9 cellular contexts compared by ENCODE assay signal in genomic region chr2:46984642-46985476, GRCh38. TPM values are rescaled to one million over a fixed set of nuclear protein-coding genes. Genes with fewer than 3 reads are reported as not detected.
DNase-seq lines count a peak whose midpoint lies in the region; ATAC-seq lines count a peak whose summit lies in the region.
"Had no signal": no experiment of that assay in that cellular context is flagged by ENCODE, and none has a peak within 500 bp of the region (broad histone marks: within the 10 kb centered on the region; RNA-seq: fewer than 3 reads in every experiment).

No MANE protein-coding gene starts in this region.

- H3K27ac ChIP-seq in angular gyrus (ENCODE audit: low read depth, low read length): peak overlapping the region; percentile 93
- H3K27ac ChIP-seq: 22Rv1 had no signal

- peak; percentile 34 for ATAC-seq in HG02938 (IDR thresholded peaks at IDR 0.05; ENCODE audit: unreplicated experiment)

- DNase-seq in NK-92 treated with Interleukin-12 subunit alpha and Interleukin-12 subunit beta, amount 100 ng/mL, for 24 hours (lab: John Stamatoyannopoulos, UW): peak; percentile 17
- DNase-seq in NK-92 (lab: John Stamatoyannopoulos, UW; ENCODE audit: unreplicated experiment) (no peak), RPMI7951 (ENCODE audit: low read depth) (peak; percentile 98), kidney tubule cell (ENCODE audit: low spot score) (peak; percentile 99), cerebellar nuclear complex (lab: John Stamatoyannopoulos, UW) (no peak)
- DNase-seq in stimulated activated CD4-positive, alpha-beta T cell treated with anti-CD3 and anti-CD28 coated beads, TNF-alpha, amount 100 ng/mL, for 24 hours (ENCODE audit: low read depth in 3 of 3): peak in 2 of 3 experiments; percentile 22 to 65

RNA-seq across cellular contexts. Expression of gene TTC7A, which starts 43.8 kb away (rescaled TPM):
- total RNA-seq in RPMI7951 (2014; rRNA removed; shearing (Covaris generic)): 6.5 and 11.0 TPM in 2 replicates

Comparison
In these comparisons a context has a peak if more than half of its experiments do, and no peak if none do; other contexts are left out.
1. DNase-seq: peak in NK-92 treated with Interleukin-12 subunit alpha and Interleukin-12 subunit beta, amount 100 ng/mL, for 24 hours (single experiment), RPMI7951 (single experiment), kidney tubule cell (single experiment) and stimulated activated CD4-positive, alpha-beta T cell treated with anti-CD3 and anti-CD28 coated beads, TNF-alpha, amount 100 ng/mL, for 24 hours (2 of 3); none in NK-92 (single experiment) and cerebellar nuclear complex (0 of 2).